ENCODE assay signal across 2 cellular contexts in genomic region chr7:7884855-7885254, GRCh38.
TF ChIP-seq lines count a peak whose summit lies in the region.

No MANE protein-coding gene starts in this region.

TF ChIP-seq in IMR-90, 13 proteins besides CTCF, POLR2A, EP300 and RAD21:
- TF ChIP-seq RCOR1 (IDR thresholded peaks at IDR 0.05; ENCODE audit: insufficient replicate concordance, low read length), result no peak
- TF ChIP-seq FOS (IDR thresholded peaks at IDR 0.05; ENCODE audit: low read depth, low read length), result no peak
- no peak for TF ChIP-seq MAFK (IDR thresholded peaks at IDR 0.05; ENCODE audit: low read depth, low read length)
- TF ChIP-seq RFX5 (IDR thresholded peaks at IDR 0.05; ENCODE audit: low read depth, low read length), result no peak
- no peak for TF ChIP-seq MAZ (IDR thresholded peaks at IDR 0.05; ENCODE audit: borderline replicate concordance, low read depth, low read length)
- TF ChIP-seq CEBPB (IDR thresholded peaks at IDR 0.05; ENCODE audit: low read depth, low read length), result no peak
- no peak for TF ChIP-seq USF2 (IDR thresholded peaks at IDR 0.05; ENCODE audit: low read depth, low read length)
- TF ChIP-seq SMC3 (IDR thresholded peaks at IDR 0.05; ENCODE audit: low read depth, low read length), result no peak
- TF ChIP-seq BHLHE40 (IDR thresholded peaks at IDR 0.05; ENCODE audit: low read depth, low read length), result no peak
- TF ChIP-seq CHD1 (IDR thresholded peaks at IDR 0.05; ENCODE audit: low read depth, low read length), result no peak
- no peak for TF ChIP-seq MXI1 (IDR thresholded peaks at IDR 0.05; ENCODE audit: borderline replicate concordance, low read depth, low read length)
- TF ChIP-seq ELK1 (IDR thresholded peaks at IDR 0.05; ENCODE audit: borderline replicate concordance, low read depth, low read length), result no peak
- TF ChIP-seq NFE2L2 (IDR thresholded peaks at IDR 0.05; ENCODE audit: low read depth, low read length), result no peak

TF ChIP-seq in GM12878, 131 proteins besides CTCF, POLR2A, EP300 and RAD21:
- TF ChIP-seq IRF3 (IDR thresholded peaks at IDR 0.05) (no peak), ZBTB4 (CRISPR knock-in tag; IDR thresholded peaks at IDR 0.05) (no peak), BCLAF1 (IDR thresholded peaks at IDR 0.05) (no peak), PKNOX1 (IDR thresholded peaks at IDR 0.05) (no peak), HDGF (IDR thresholded peaks at IDR 0.05) (no peak), ZNF217 (IDR thresholded peaks at IDR 0.05) (no peak), SUPT20H (IDR thresholded peaks at IDR 0.05; ENCODE audit: borderline replicate concordance, control insufficient read depth, low read depth, low read length) (no peak), ZNF274 (IDR thresholded peaks at IDR 0.05; ENCODE audit: insufficient read depth, insufficient read length) (no peak), TCF12 (IDR thresholded peaks at IDR 0.05; ENCODE audit: low read depth, low read length) (no peak), TAF1 (IDR thresholded peaks at IDR 0.05; ENCODE audit: borderline replicate concordance, low read depth, low read length) (no peak), NFXL1 (IDR thresholded peaks at IDR 0.05; ENCODE audit: borderline replicate concordance) (no peak), SMC3 (IDR thresholded peaks at IDR 0.05; ENCODE audit: borderline replicate concordance, low read length) (no peak), JUNB (IDR thresholded peaks at IDR 0.05) (no peak), GABPA (IDR thresholded peaks at IDR 0.05; ENCODE audit: low read depth) (no peak), RB1 (IDR thresholded peaks at IDR 0.05; ENCODE audit: borderline replicate concordance) (no peak), MAX (IDR thresholded peaks at IDR 0.05; ENCODE audit: low read depth, low read length) (no peak), NR2F1 (conservative IDR thresholded peaks at IDR 0.05) (no peak), PML (IDR thresholded peaks at IDR 0.05; ENCODE audit: low read length) (no peak)
